Comparison of ENCODE assay signal across 8 cellular contexts in the genomic region with DNA sequence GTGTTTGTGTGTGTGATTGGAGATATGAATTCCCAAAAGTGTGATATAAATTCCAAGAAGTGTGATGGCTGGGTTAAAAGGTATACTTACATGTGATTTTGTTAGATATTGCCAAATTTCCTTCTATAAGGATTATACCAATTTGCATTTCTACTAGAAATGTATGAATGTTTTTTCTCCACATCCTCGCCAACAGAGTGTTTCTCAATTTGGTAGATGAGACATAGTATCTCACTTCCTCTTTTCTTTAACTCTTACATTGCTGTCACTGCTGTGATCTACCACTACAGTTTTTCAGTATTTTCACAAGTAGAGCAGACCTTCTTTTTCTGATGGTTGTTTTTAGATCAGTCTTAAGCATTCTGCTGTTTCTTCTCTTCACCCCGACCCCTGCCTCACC.
A peak's percentile ranks its signal among the peaks of the same experiment; 100 is the strongest.
DNase-seq lines count a peak whose midpoint lies in the region; ATAC-seq and TF ChIP-seq lines count a peak whose summit lies in the region.

No MANE protein-coding gene starts in this region.

- no peak for TF ChIP-seq CTCF in fibroblast of lung (conservative IDR thresholded peaks at IDR 0.05 in 1 of 2, IDR thresholded peaks at IDR 0.05 in 1 of 2; ENCODE audit: low read depth in 1 of 2, low read length in 2 of 2)

- peak overlapping the region; percentile 19 for H3K4me2 ChIP-seq in fibroblast of lung (ENCODE audit: extremely low read depth, insufficient read depth, low read length)

- TF ChIP-seq POLR2A in GM18505 (IDR thresholded peaks at IDR 0.05; ENCODE audit: borderline replicate concordance, extremely low read depth, insufficient read depth, insufficient read length), result no peak

- no peaks in the 10 kb centered on the region for H3K36me3 ChIP-seq in fibroblast of lung (ENCODE audit: control insufficient read depth, insufficient read depth, low read length)

- peak; percentile 95 for ATAC-seq in GM18505 (IDR thresholded peaks at IDR 0.05; ENCODE audit: unreplicated experiment)

- no peak overlapping the region for H3K27ac ChIP-seq in fibroblast of lung (ENCODE audit: insufficient read depth, low read length)

- no peaks in the 10 kb centered on the region for H3K4me1 ChIP-seq in fibroblast of lung (ENCODE audit: control insufficient read depth, extremely low read depth, insufficient read depth, low read length)

- no peaks in the 10 kb centered on the region for H3K79me2 ChIP-seq in fibroblast of lung (ENCODE audit: control insufficient read depth, insufficient read depth, low read length)

- peak; percentile 64 for DNase-seq in HCEC 1CT
- peak; percentile 3 for DNase-seq in KG1 (lab: John Stamatoyannopoulos, UW)
- DNase-seq in fibroblast of lung (ENCODE audit: low read depth in 2 of 2), result peak; percentile 5 to 20
- no peak for DNase-seq in stimulated activated CD8-positive, alpha-beta memory T cell treated with anti-CD3 and anti-CD28 coated beads, Interleukin-4, amount 100 ng/mL, for 48 hours
- DNase-seq in occipital lobe (lab: John Stamatoyannopoulos, UW), result no peak
- no peak for DNase-seq in mucosa of gallbladder (ENCODE audit: low spot score)
- no peak for DNase-seq in hippocampal formation (lab: John Stamatoyannopoulos, UW)

- no peaks in the 10 kb centered on the region for H3K27me3 ChIP-seq in fibroblast of lung (ENCODE audit: control insufficient read depth, insufficient read depth, low read length)

- H3K9me3 ChIP-seq in fibroblast of lung (ENCODE audit: control insufficient read depth, insufficient read depth, low read depth, low read length), result no peaks in the 10 kb centered on the region

- no peak overlapping the region for H2AFZ ChIP-seq in fibroblast of lung (ENCODE audit: low read length)

- H4K20me1 ChIP-seq in fibroblast of lung (ENCODE audit: control insufficient read depth, extremely low read depth, insufficient read depth, low read length), result no peaks in the 10 kb centered on the region

- H3K9ac ChIP-seq in fibroblast of lung (ENCODE audit: insufficient read depth, low read length), result no peak overlapping the region

- no peak overlapping the region for H3K4me3 ChIP-seq in fibroblast of lung (replicated peaks in 1 of 4; ENCODE audit: control extremely low read depth in 1 of 4, insufficient read depth in 1 of 4, low read depth in 3 of 4, low read length in 4 of 4)

Comparison
In these comparisons a context has a peak if more than half of its experiments do, and no peak if none do; other contexts are left out.
1. DNase-seq: peak in HCEC 1CT (single experiment), KG1 (single experiment) and fibroblast of lung (2 of 2); none in stimulated activated CD8-positive, alpha-beta memory T cell treated with anti-CD3 and anti-CD28 coated beads, Interleukin-4, amount 100 ng/mL, for 48 hours (single experiment), occipital lobe (single experiment), mucosa of gallbladder (single experiment) and hippocampal formation (0 of 2).